In genomic region chr2:172564376-172564775, GRCh38 we compare ENCODE assay signal across 16 cellular contexts.
"Had no signal": no experiment of that assay in that cellular context is flagged by ENCODE, and none has a peak within 500 bp of the region (broad histone marks: within the 10 kb centered on the region; RNA-seq: fewer than 3 reads in every experiment).

No MANE protein-coding gene starts in this region.

- H3K27me3 Mint-ChIP-seq: activated B cell treated with CpG ODN at 0.5 μM for 24 hours; activated naive CD4-positive, alpha-beta T cell treated with anti-CD3 and anti-CD28 coated beads, Interleukin-2, amount 50 U/mL, for 24 hours; dendritic cell treated with granulocyte-macrophage colony-stimulating factor and Interleukin-4, amounts not matched to agents 40 ng/mL and 50 ng/mL, for 4 days; naive thymus-derived CD8-positive, alpha-beta T cell; type B pancreatic cell had no signal

- DNase-seq: activated B cell treated with CpG ODN at 0.5 μM for 24 hours; activated CD4-positive, alpha-beta T cell treated with anti-CD3 and anti-CD28 coated beads, Interleukin-2, amount 50 U/mL, for 1 hour; cerebellar nuclear complex; erythroblast; foreskin melanocyte; heart left ventricle; mucosa of descending colon; naive thymus-derived CD8-positive, alpha-beta T cell; stimulated activated CD4-positive, alpha-beta T cell treated with anti-CD3 and anti-CD28 coated beads, Interleukin-1b, Interleukin-23, amount 100 ng/mL, for 48 hours; stimulated activated naive CD4-positive, alpha-beta T cell had no signal

- H3K9me3 Mint-ChIP-seq: activated B cell treated with CpG ODN at 0.5 μM for 24 hours; activated naive CD4-positive, alpha-beta T cell treated with anti-CD3 and anti-CD28 coated beads, Interleukin-2, amount 50 U/mL, for 24 hours; dendritic cell treated with granulocyte-macrophage colony-stimulating factor and Interleukin-4, amounts not matched to agents 40 ng/mL and 50 ng/mL, for 4 days; naive thymus-derived CD8-positive, alpha-beta T cell; type B pancreatic cell had no signal

- H3K27me3 ChIP-seq: heart left ventricle, right atrium auricular region, suprapubic skin had no signal

- H3K4me3 Mint-ChIP-seq: activated B cell treated with CpG ODN at 0.5 μM for 24 hours; activated naive CD4-positive, alpha-beta T cell treated with anti-CD3 and anti-CD28 coated beads, Interleukin-2, amount 50 U/mL, for 24 hours; dendritic cell treated with granulocyte-macrophage colony-stimulating factor and Interleukin-4, amounts not matched to agents 40 ng/mL and 50 ng/mL, for 4 days; naive thymus-derived CD8-positive, alpha-beta T cell; type B pancreatic cell had no signal

- H3K27ac ChIP-seq: heart left ventricle, right atrium auricular region, suprapubic skin had no signal

- H3K4me3 ChIP-seq: heart left ventricle, mucosa of descending colon, right atrium auricular region, suprapubic skin had no signal

- ATAC-seq: heart left ventricle; mucosa of descending colon; naive thymus-derived CD8-positive, alpha-beta T cell had no signal

- H3K4me1 Mint-ChIP-seq: activated B cell treated with CpG ODN at 0.5 μM for 24 hours had no signal

- H3K27ac Mint-ChIP-seq: activated B cell treated with CpG ODN at 0.5 μM for 24 hours; activated naive CD4-positive, alpha-beta T cell treated with anti-CD3 and anti-CD28 coated beads, Interleukin-2, amount 50 U/mL, for 24 hours; dendritic cell treated with granulocyte-macrophage colony-stimulating factor and Interleukin-4, amounts not matched to agents 40 ng/mL and 50 ng/mL, for 4 days; type B pancreatic cell had no signal

- FAIRE-seq: islet of Langerhans had no signal
